Comparison of ENCODE assay signal across 14 cellular contexts in genomic region chr1:26385063-26385462, GRCh38. TPM values are rescaled to one million over a fixed set of nuclear protein-coding genes. Genes with fewer than 3 reads are reported as not detected.
DNase-seq lines count a peak whose midpoint lies in the region; ATAC-seq lines count a peak whose summit lies in the region.
"Not testable (repeated sequence)": the region's sequence is repeated elsewhere in the genome, so short reads cannot be mapped to it uniquely, and the experiment has no call there.
"Had no signal": no experiment of that assay in that cellular context is flagged by ENCODE, and none has a peak within 500 bp of the region (broad histone marks: within the 10 kb centered on the region; RNA-seq: fewer than 3 reads in every experiment).

No MANE protein-coding gene starts in this region.

- H3K36me3 Mint-ChIP-seq in CD4-positive, alpha-beta memory T cell; T-helper 1 cell treated with Interleukin-12 subunit alpha and Interleukin-12 subunit beta and Interleukin-4 antibody, amounts not matched to agents 30 μg/mL and 1 μg/mL, for 36 hours (ENCODE audit: low read depth); activated CD8-positive, alpha-beta T cell treated with anti-CD3 and anti-CD28 coated beads, Interleukin-2, amount 10 ng/mL, durations not matched to agents 7 days and 5 days (ENCODE audit: low read depth); activated naive CD8-positive, alpha-beta T cell treated with anti-CD3 and anti-CD28 coated beads for 36 hours; immature natural killer cell: not testable (repeated sequence)

- not testable (repeated sequence) for H3K9me3 Mint-ChIP-seq in CD4-positive, alpha-beta memory T cell; T-helper 1 cell treated with Interleukin-12 subunit alpha and Interleukin-12 subunit beta and Interleukin-4 antibody, amounts not matched to agents 30 μg/mL and 1 μg/mL, for 36 hours; activated CD8-positive, alpha-beta T cell treated with anti-CD3 and anti-CD28 coated beads, Interleukin-2, amount 10 ng/mL, durations not matched to agents 7 days and 5 days (ENCODE audit: insufficient read depth); activated naive CD8-positive, alpha-beta T cell treated with anti-CD3 and anti-CD28 coated beads for 36 hours; immature natural killer cell; stimulated activated naive CD8-positive, alpha-beta T cell treated with anti-CD3 and anti-CD28 coated beads, Interleukin-15, amount 100 ng/mL, for 72 hours

- DNase-seq in CD4-positive, alpha-beta memory T cell; activated CD8-positive, alpha-beta T cell treated with anti-CD3 and anti-CD28 coated beads, Interleukin-2, amount 10 ng/mL, durations not matched to agents 7 days and 5 days; activated naive CD8-positive, alpha-beta T cell treated with anti-CD3 and anti-CD28 coated beads for 36 hours; immature natural killer cell; stimulated activated naive CD8-positive, alpha-beta T cell treated with anti-CD3 and anti-CD28 coated beads, Interleukin-15, amount 100 ng/mL, for 72 hours: not testable (repeated sequence)

- not testable (repeated sequence) for H3K36me3 ChIP-seq in CD4-positive, alpha-beta memory T cell (ENCODE audit: insufficient read depth, low read length)

- H3K4me1 ChIP-seq in CD4-positive, alpha-beta memory T cell (ENCODE audit: insufficient read depth, low read length): peaks cover 74% of the 10 kb centered on the region

- not testable (repeated sequence) for H3K27me3 ChIP-seq in CD4-positive, alpha-beta memory T cell (ENCODE audit: insufficient read depth, low read length)

- not testable (repeated sequence) for ATAC-seq in activated CD8-positive, alpha-beta T cell treated with anti-CD3 and anti-CD28 coated beads, Interleukin-2, amount 10 ng/mL, durations not matched to agents 7 days and 5 days; stimulated activated naive CD8-positive, alpha-beta T cell treated with anti-CD3 and anti-CD28 coated beads, Interleukin-15, amount 100 ng/mL, for 72 hours

- intact Hi-C loops in CD4-positive, alpha-beta memory T cell (cut with micrococcal nuclease): not testable (repeated sequence)

- H3K4me3 ChIP-seq in CD4-positive, alpha-beta memory T cell (ENCODE audit: low read length in 2 of 2): not testable (repeated sequence)

- H3K9me3 ChIP-seq in CD4-positive, alpha-beta memory T cell (ENCODE audit: control insufficient read depth in 1 of 2, low read length in 2 of 2): not testable (repeated sequence)

- H3K27ac ChIP-seq in CD4-positive, alpha-beta memory T cell (ENCODE audit: low read depth, low read length): not testable (repeated sequence)

- peaks cover 27 to 65% (median 47%) of the 10 kb centered on the region in 4 donors for H3K4me1 Mint-ChIP-seq in CD4-positive, alpha-beta memory T cell
- H3K4me1 Mint-ChIP-seq in T-helper 1 cell treated with Interleukin-12 subunit alpha and Interleukin-12 subunit beta and Interleukin-4 antibody, amounts not matched to agents 30 μg/mL and 1 μg/mL, for 36 hours (ENCODE audit: low read depth): peaks cover 48% of the 10 kb centered on the region
- H3K4me1 Mint-ChIP-seq in activated CD8-positive, alpha-beta T cell treated with anti-CD3 and anti-CD28 coated beads, Interleukin-2, amount 10 ng/mL, durations not matched to agents 7 days and 5 days (ENCODE audit: low read depth): peaks cover 74% of the 10 kb centered on the region
- H3K4me1 Mint-ChIP-seq in activated naive CD8-positive, alpha-beta T cell treated with anti-CD3 and anti-CD28 coated beads for 36 hours: peaks cover 43% of the 10 kb centered on the region
- H3K4me1 Mint-ChIP-seq in immature natural killer cell: peaks cover 43 to 64% of the 10 kb centered on the region in 2 donors
- H3K4me1 Mint-ChIP-seq in stimulated activated naive CD8-positive, alpha-beta T cell treated with anti-CD3 and anti-CD28 coated beads, Interleukin-15, amount 100 ng/mL, for 72 hours: peaks cover 63% of the 10 kb centered on the region

- not testable (repeated sequence) for H3K27me3 Mint-ChIP-seq in CD4-positive, alpha-beta memory T cell; T-helper 1 cell treated with Interleukin-12 subunit alpha and Interleukin-12 subunit beta and Interleukin-4 antibody, amounts not matched to agents 30 μg/mL and 1 μg/mL, for 36 hours (ENCODE audit: low read depth); activated CD8-positive, alpha-beta T cell treated with anti-CD3 and anti-CD28 coated beads, Interleukin-2, amount 10 ng/mL, durations not matched to agents 7 days and 5 days (ENCODE audit: low read depth); activated naive CD8-positive, alpha-beta T cell treated with anti-CD3 and anti-CD28 coated beads for 36 hours; stimulated activated naive CD8-positive, alpha-beta T cell treated with anti-CD3 and anti-CD28 coated beads, Interleukin-15, amount 100 ng/mL, for 72 hours
- H3K27me3 Mint-ChIP-seq in immature natural killer cell (ENCODE audit: low read depth in 3 of 3): peaks cover 12 to 57% (median 23%) of the 10 kb centered on the region in 3 donors

- POLR2A ChIA-PET in CD4-positive, alpha-beta memory T cell (lab: Charles Lee; ENCODE audit: partially characterized antibody): interaction anchor here (0.7 to 1.6 kb wide), 3 partner anchors 12 to 67 kb away, joined by 3 to 4 read pairs (median 4); partner anchors contain the start of gene CD52
- POLR2A ChIA-PET in activated CD8-positive, alpha-beta T cell treated with anti-CD3 and anti-CD28 coated beads, Interleukin-2, amount 10 ng/mL, durations not matched to agents 7 days and 5 days (lab: Charles Lee): interaction anchor here (0.7 kb wide), 1 partner anchor 26 kb away, joined by 5 read pairs; no protein-coding TSS in a partner anchor

- CTCF ChIA-PET in CD4-positive, alpha-beta memory T cell (lab: Charles Lee; ENCODE audit: partially characterized antibody): interaction anchor here (0.6 to 1.3 kb wide), 3 partner anchors 21 to 264 kb away, joined by 3 to 4 read pairs (median 3); no protein-coding TSS in a partner anchor
- CTCF ChIA-PET in activated CD8-positive, alpha-beta T cell treated with anti-CD3 and anti-CD28 coated beads, Interleukin-2, amount 10 ng/mL, durations not matched to agents 7 days and 5 days (lab: Charles Lee): interaction anchor here (1.9 kb wide), 1 partner anchor 11 kb away, joined by 5 read pairs; no protein-coding TSS in a partner anchor

- H3K4me3 Mint-ChIP-seq in CD4-positive, alpha-beta memory T cell: peak overlapping the region in 7 of 8 donors; percentile 36 to 71 (median 55)
- H3K4me3 Mint-ChIP-seq in T-helper 1 cell treated with Interleukin-12 subunit alpha and Interleukin-12 subunit beta and Interleukin-4 antibody, amounts not matched to agents 30 μg/mL and 1 μg/mL, for 36 hours: peak overlapping the region; percentile 53
- peak overlapping the region; percentile 42 for H3K4me3 Mint-ChIP-seq in activated CD8-positive, alpha-beta T cell treated with anti-CD3 and anti-CD28 coated beads, Interleukin-2, amount 10 ng/mL, durations not matched to agents 7 days and 5 days
- H3K4me3 Mint-ChIP-seq in activated naive CD8-positive, alpha-beta T cell treated with anti-CD3 and anti-CD28 coated beads for 36 hours: peak overlapping the region; percentile 10
- peak overlapping the region in 3 of 5 donors; percentile 45 to 60 (median 47) for H3K4me3 Mint-ChIP-seq in immature natural killer cell
- H3K4me3 Mint-ChIP-seq in stimulated activated naive CD8-positive, alpha-beta T cell treated with anti-CD3 and anti-CD28 coated beads, Interleukin-15, amount 100 ng/mL, for 72 hours: peak overlapping the region; percentile 39 to 68

- H3K27ac Mint-ChIP-seq in CD4-positive, alpha-beta memory T cell: peak overlapping the region in 2 of 7 donors; percentile 35 to 76
- not testable (repeated sequence) for H3K27ac Mint-ChIP-seq in T-helper 1 cell treated with Interleukin-12 subunit alpha and Interleukin-12 subunit beta and Interleukin-4 antibody, amounts not matched to agents 30 μg/mL and 1 μg/mL, for 36 hours; activated CD8-positive, alpha-beta T cell treated with anti-CD3 and anti-CD28 coated beads, Interleukin-2, amount 10 ng/mL, durations not matched to agents 7 days and 5 days; activated naive CD8-positive, alpha-beta T cell treated with anti-CD3 and anti-CD28 coated beads for 36 hours; immature natural killer cell; stimulated activated naive CD8-positive, alpha-beta T cell treated with anti-CD3 and anti-CD28 coated beads, Interleukin-15, amount 100 ng/mL, for 72 hours

RNA-seq across cellular contexts. Expression of gene ZNF683, which starts 12.5 kb away (rescaled TPM):
- total RNA-seq in CD4-positive, alpha-beta memory T cell: not detected
- under 1 TPM; 0.49 to 0.63 TPM for polyA plus RNA-seq in CD4-positive, alpha-beta memory T cell
- 10 to 100 TPM; 24.0 to 26.6 TPM for total RNA-seq in activated CD8-positive, alpha-beta T cell treated with anti-CD3 and anti-CD28 coated beads, Interleukin-2, amount 10 ng/mL, durations not matched to agents 7 days and 5 days
- total RNA-seq in activated naive CD8-positive, alpha-beta T cell treated with anti-CD3 and anti-CD28 coated beads for 36 hours: under 1 TPM; 0.27 to 0.32 TPM
- 10 to 100 TPM in 2 of 3 donors, 1 to 10 TPM in 1; 4.1 to 61.3 (median 24.2) TPM for polyA plus RNA-seq in immature natural killer cell
- total RNA-seq: GM12878, GM23248, H7, HT-29, PC-3 had no signal
- polyA plus RNA-seq: AG04450, GM12878, GM23248, SK-N-SH had no signal

RNA-seq across cellular contexts. Expression of gene LIN28A, which starts 25.6 kb away (rescaled TPM):
- not detected for total RNA-seq in CD4-positive, alpha-beta memory T cell
- polyA plus RNA-seq in CD4-positive, alpha-beta memory T cell: not detected
- total RNA-seq in activated CD8-positive, alpha-beta T cell treated with anti-CD3 and anti-CD28 coated beads, Interleukin-2, amount 10 ng/mL, durations not matched to agents 7 days and 5 days: not detected
- not detected for total RNA-seq in activated naive CD8-positive, alpha-beta T cell treated with anti-CD3 and anti-CD28 coated beads for 36 hours
- polyA plus RNA-seq in immature natural killer cell: not detected
- total RNA-seq: CD8-positive, alpha-beta memory T cell; GM23248; HT-29; PC-3 had no signal
- polyA plus RNA-seq: AG04450; CD8-positive, alpha-beta memory T cell; SK-N-SH had no signal

RNA-seq across cellular contexts. Expression of gene CRYBG2, which starts 31.1 kb away (rescaled TPM):
- 1 to 10 TPM; 5.7 to 6.7 TPM for total RNA-seq in CD4-positive, alpha-beta memory T cell
- 1 to 10 TPM in 1 of 2 donors, under 1 TPM in 1; 0.27 to 3.8 TPM for polyA plus RNA-seq in CD4-positive, alpha-beta memory T cell
- total RNA-seq in activated CD8-positive, alpha-beta T cell treated with anti-CD3 and anti-CD28 coated beads, Interleukin-2, amount 10 ng/mL, durations not matched to agents 7 days and 5 days: 1 to 10 TPM; 7.6 to 8.7 TPM
- 1 to 10 TPM; 4.9 to 5.1 TPM for total RNA-seq in activated naive CD8-positive, alpha-beta T cell treated with anti-CD3 and anti-CD28 coated beads for 36 hours
- 1 to 10 TPM in 2 of 3 donors, not detected in 1; 1.2 to 1.3 TPM for polyA plus RNA-seq in immature natural killer cell
- total RNA-seq: GM23248 had no signal
- polyA plus RNA-seq: AG04450, GM23248 had no signal

RNA-seq across cellular contexts. Expression of gene DHDDS, which starts 47.1 kb away (rescaled TPM):
- total RNA-seq in CD4-positive, alpha-beta memory T cell: 10 to 100 TPM; 44.4 to 46.2 TPM
- 10 to 100 TPM; 23.3 to 26.7 TPM for polyA plus RNA-seq in CD4-positive, alpha-beta memory T cell
- total RNA-seq in activated CD8-positive, alpha-beta T cell treated with anti-CD3 and anti-CD28 coated beads, Interleukin-2, amount 10 ng/mL, durations not matched to agents 7 days and 5 days: 10 to 100 TPM; 48.3 to 49.5 TPM
- 10 to 100 TPM; 43.8 to 45.9 TPM for total RNA-seq in activated naive CD8-positive, alpha-beta T cell treated with anti-CD3 and anti-CD28 coated beads for 36 hours
- polyA plus RNA-seq in immature natural killer cell: 10 to 100 TPM; 18.6 to 40.3 (median 24.4) TPM

Comparison
In these comparisons a context has a peak if more than half of its experiments do, and no peak if none do; other contexts are left out.
1. RNA of gene ZNF683, which starts 12.5 kb away (total RNA-seq): 24.0 to 26.6 TPM in activated CD8-positive, alpha-beta T cell treated with anti-CD3 and anti-CD28 coated beads, Interleukin-2, amount 10 ng/mL, durations not matched to agents 7 days and 5 days; 0.27 to 0.32 TPM in activated naive CD8-positive, alpha-beta T cell treated with anti-CD3 and anti-CD28 coated beads for 36 hours and not detected in CD4-positive, alpha-beta memory T cell; every median in the first group is over 10 times any median in the second.
2. Peak in every context shown above with its lines, with median percentiles within 50 percentile points of each other: H3K4me3 Mint-ChIP-seq.